In the genomic region with DNA sequence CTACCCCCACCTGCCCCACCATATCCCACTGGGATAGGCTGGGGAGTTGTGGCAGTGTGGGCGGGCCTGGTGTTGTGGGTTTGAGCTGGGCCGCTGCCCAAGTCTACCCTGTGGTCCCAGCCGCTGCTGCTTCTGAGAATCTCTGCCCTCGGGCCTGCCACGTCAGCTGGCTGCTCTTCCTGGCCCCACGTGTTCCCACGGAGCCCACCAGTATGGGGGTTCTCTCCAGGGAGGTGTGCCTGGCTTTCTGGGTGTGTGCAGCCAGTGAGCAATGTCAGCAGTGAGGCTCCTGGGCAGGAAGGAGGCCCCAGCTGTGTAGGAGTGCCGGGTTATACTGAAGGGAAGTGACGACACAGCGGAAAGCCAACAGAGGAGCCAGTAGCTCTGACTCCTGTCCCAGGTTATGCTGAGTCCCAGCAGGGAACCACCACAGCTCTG, we compare ENCODE assay signal across 1 cellular context.
TF ChIP-seq lines count a peak whose summit lies in the region.

No MANE protein-coding gene starts in this region.

TF ChIP-seq in endothelial cell of umbilical vein, 7 proteins besides CTCF, POLR2A, EP300 and RAD21:
- TF ChIP-seq EZH2 (IDR thresholded peaks at IDR 0.05; ENCODE audit: borderline replicate concordance, low read depth, low read length, severe bottlenecking), result no peak
- TF ChIP-seq, protein P1, sequence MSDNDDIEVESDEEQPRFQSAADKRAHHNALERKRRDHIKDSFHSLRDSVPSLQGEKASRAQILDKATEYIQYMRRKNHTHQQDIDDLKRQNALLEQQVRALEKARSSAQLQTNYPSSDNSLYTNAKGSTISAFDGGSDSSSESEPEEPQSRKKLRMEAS (IDR thresholded peaks at IDR 0.05; ENCODE audit: insufficient read depth, insufficient read length), result peak; percentile 12
- TF ChIP-seq FOS (IDR thresholded peaks at IDR 0.05; ENCODE audit: borderline replicate concordance, insufficient read depth, low read length), result peak; percentile 10
- TF ChIP-seq GATA2 (IDR thresholded peaks at IDR 0.05; ENCODE audit: insufficient read depth, insufficient read length, low read depth, low read length), result no peak
- no peak for TF ChIP-seq POLR2AphosphoS5 (IDR thresholded peaks at IDR 0.05; ENCODE audit: insufficient read depth, low read depth, low read length)
